11 cellular contexts compared by ENCODE assay signal in genomic region chr1:113456967-113457366, GRCh38.
DNase-seq lines count a peak whose midpoint lies in the region; ATAC-seq and TF ChIP-seq lines count a peak whose summit lies in the region.
"Had no signal": no experiment of that assay in that cellular context is flagged by ENCODE, and none has a peak within 500 bp of the region (broad histone marks: within the 10 kb centered on the region; RNA-seq: fewer than 3 reads in every experiment).

No MANE protein-coding gene starts in this region.

- DNase-seq in Right ventricle myocardium superior = no peak
- DNase-seq in left ventricle myocardium inferior = no peak
- peak; percentile 94 for DNase-seq in kidney glomerular epithelial cell (lab: John Stamatoyannopoulos, UW)
- no peak for DNase-seq in vagina (ENCODE audit: extremely low spot score in 2 of 2)
- DNase-seq in caudate nucleus (lab: John Stamatoyannopoulos, UW) = no peak
- DNase-seq in cerebellar nuclear complex (lab: John Stamatoyannopoulos, UW) = no peak
- no peak for DNase-seq in iPS-NIHi7 (ENCODE audit: extremely low spot score)
- DNase-seq: activated T-cell treated with anti-CD3 and anti-CD28 coated beads, Interleukin-2, amount 50 U/mL, for 4 hours; NCI-H2171 had no signal

- H3K4me1 ChIP-seq in left ventricle myocardium inferior (peaks cover 10% of the 10 kb centered on the region), vagina (peaks cover 18% of the 10 kb centered on the region)

- H3K36me3 Mint-ChIP-seq in brain = peaks cover 63% of the 10 kb centered on the region

- no peaks in the 10 kb centered on the region for H3K36me3 ChIP-seq in left ventricle myocardium inferior
- no peaks in the 10 kb centered on the region for H3K36me3 ChIP-seq in vagina

- peak overlapping the region in 1 of 5 experiments; percentile 31 for H3K4me3 Mint-ChIP-seq in brain
- H3K4me3 Mint-ChIP-seq: activated T-cell treated with anti-CD3 and anti-CD28 coated beads, Interleukin-2, amount 50 U/mL, for 4 hours had no signal

- H3K27me3 ChIP-seq in left ventricle myocardium inferior (ENCODE audit: low read depth) (no peaks in the 10 kb centered on the region), vagina (no peaks in the 10 kb centered on the region)

- intact Hi-C loops in Right ventricle myocardium superior (cut with DNase I) = no loop called here
- intact Hi-C loops in left ventricle myocardium inferior (cut with micrococcal nuclease) = loop anchor here (10.0 kb wide), 1 partner anchor 312 kb away; no protein-coding TSS in a partner anchor
- intact Hi-C loops in vagina (cut with DNase I) = no loop called here

- peaks cover 24 to 46% (median 36%) of the 10 kb centered on the region in 5 experiments for H3K9me3 Mint-ChIP-seq in brain

- H3K4me3 ChIP-seq in left ventricle myocardium inferior = no peak overlapping the region
- H3K4me3 ChIP-seq in vagina = no peak overlapping the region

- H3K4me1 Mint-ChIP-seq in brain = peaks cover 8% of the 10 kb centered on the region

- no peaks in the 10 kb centered on the region for H3K27me3 Mint-ChIP-seq in brain

- H3K9me3 ChIP-seq in left ventricle myocardium inferior (replicated peaks) (no peaks in the 10 kb centered on the region), vagina (no peaks in the 10 kb centered on the region)

- H3K27ac Mint-ChIP-seq in brain = peak overlapping the region in 3 of 5 experiments; percentile 5 to 77 (median 21)

- no peak overlapping the region for H3K27ac ChIP-seq in left ventricle myocardium inferior (replicated peaks)
- peak overlapping the region; percentile 56 for H3K27ac ChIP-seq in vagina
- no peak overlapping the region for H3K27ac ChIP-seq in caudate nucleus (ENCODE audit: low read depth, low read length)
- H3K27ac ChIP-seq: C4-2B had no signal

- no peak for TF ChIP-seq POLR2A in vagina (IDR thresholded peaks at IDR 0.05)

- TF ChIP-seq CTCF in left ventricle myocardium inferior (IDR thresholded peaks at IDR 0.05; ENCODE audit: borderline replicate concordance) (no peak), brain (conservative IDR thresholded peaks at IDR 0.05) (no peak), vagina (IDR thresholded peaks at IDR 0.05) (no peak)

- ATAC-seq in Right ventricle myocardium superior (ENCODE audit: poor library complexity) = peak; percentile 78
- ATAC-seq: activated T-cell treated with anti-CD3 and anti-CD28 coated beads, Interleukin-2, amount 50 U/mL, for 4 hours had no signal
